In genomic region chr13:36421447-36421846, GRCh38 we compare ENCODE assay signal across 22 cellular contexts. TPM values are rescaled to one million over a fixed set of nuclear protein-coding genes. Genes with fewer than 3 reads are reported as not detected.
DNase-seq lines count a peak whose midpoint lies in the region; ATAC-seq, FAIRE-seq and TF ChIP-seq lines count a peak whose summit lies in the region.
"Had no signal": no experiment of that assay in that cellular context is flagged by ENCODE, and none has a peak within 500 bp of the region (broad histone marks: within the 10 kb centered on the region; RNA-seq: fewer than 3 reads in every experiment).

No MANE protein-coding gene starts in this region.

- no peak overlapping the region for H3K27ac Mint-ChIP-seq in activated CD8-positive, alpha-beta memory T cell treated with anti-CD3 and anti-CD28 coated beads, Interleukin-2, amount 10 ng/mL, durations not matched to agents 7 days and 5 days
- H3K27ac Mint-ChIP-seq in astrocyte (ENCODE audit: unreplicated experiment), result no peak overlapping the region
- H3K27ac Mint-ChIP-seq: activated CD4-positive, alpha-beta memory T cell treated with anti-CD3 and anti-CD28 coated beads for 36 hours; effector memory CD8-positive, alpha-beta T cell had no signal

- no peaks in the 10 kb centered on the region for H3K9me3 Mint-ChIP-seq in activated CD8-positive, alpha-beta memory T cell treated with anti-CD3 and anti-CD28 coated beads, Interleukin-2, amount 10 ng/mL, durations not matched to agents 7 days and 5 days (ENCODE audit: low read depth)
- H3K9me3 Mint-ChIP-seq in astrocyte (ENCODE audit: unreplicated experiment), result peaks cover 6% of the 10 kb centered on the region

- no peaks in the 10 kb centered on the region for H3K36me3 ChIP-seq in astrocyte (ENCODE audit: insufficient read depth, low read length)
- H3K36me3 ChIP-seq in parathyroid adenoma (ENCODE audit: control insufficient read depth, insufficient read depth, low read length), result no peaks in the 10 kb centered on the region
- H3K36me3 ChIP-seq in gastrocnemius medialis, result no peaks in the 10 kb centered on the region
- H3K36me3 ChIP-seq in kidney (ENCODE audit: control insufficient read depth in 1 of 2, insufficient read depth in 2 of 2, low read length in 2 of 2), result no peaks in the 10 kb centered on the region
- H3K36me3 ChIP-seq: cardiac muscle cell, MG63 had no signal

- in situ Hi-C loops in gastrocnemius medialis (cut with MboI; ENCODE audit: low sequenced_read_pairs in 4 of 4), result loop anchor here in 1 of 4 donors (25.0 kb wide), 1 partner anchor 316 kb away; no protein-coding TSS in a partner anchor

- H3K4me1 Mint-ChIP-seq in activated CD8-positive, alpha-beta memory T cell treated with anti-CD3 and anti-CD28 coated beads, Interleukin-2, amount 10 ng/mL, durations not matched to agents 7 days and 5 days, result peaks cover 28% of the 10 kb centered on the region
- H3K4me1 Mint-ChIP-seq in astrocyte (ENCODE audit: low read depth, unreplicated experiment), result peaks cover 27% of the 10 kb centered on the region

- peak; percentile 59 for ATAC-seq in activated CD8-positive, alpha-beta memory T cell treated with anti-CD3 and anti-CD28 coated beads, Interleukin-2, amount 10 ng/mL, durations not matched to agents 7 days and 5 days
- no peak for ATAC-seq in GM18498 (IDR thresholded peaks at IDR 0.05; ENCODE audit: unreplicated experiment)
- ATAC-seq in gastrocnemius medialis, result no peak
- ATAC-seq: A549; effector memory CD8-positive, alpha-beta T cell had no signal

- H3K27ac ChIP-seq in astrocyte (ENCODE audit: low read depth, low read length) (no peak overlapping the region), parathyroid adenoma (no peak overlapping the region), gastrocnemius medialis (no peak overlapping the region), kidney (ENCODE audit: low read depth in 2 of 2, low read length in 2 of 2) (no peak overlapping the region)
- H3K27ac ChIP-seq: A549, cardiac muscle cell had no signal

- no peak for DNase-seq in activated CD8-positive, alpha-beta memory T cell treated with anti-CD3 and anti-CD28 coated beads, Interleukin-2, amount 10 ng/mL, durations not matched to agents 7 days and 5 days
- DNase-seq in activated CD8-positive, alpha-beta memory T cell treated with anti-CD3 and anti-CD28 coated beads, Interleukin-2, amount 50 U/mL, for 4 hours, result no peak
- DNase-seq in NOMO-1 treated with dmso at 0.1 percent for 144 hours (lab: John Stamatoyannopoulos, UW; ENCODE audit: unreplicated experiment) (peak; percentile 40), astrocyte (ENCODE audit: low read depth) (peak; percentile 51), gastrocnemius medialis (no peak), kidney (no peak)
- DNase-seq: activated CD4-positive, alpha-beta memory T cell treated with anti-CD3 and anti-CD28 coated beads for 36 hours; activated effector memory CD4-positive, alpha-beta T cell treated with anti-CD3 and anti-CD28 coated beads, Interleukin-2, amount 50 U/mL, for 16 hours; Caco-2; effector memory CD8-positive, alpha-beta T cell; MG63; NCI-H2171; retina; SHP77; stimulated activated CD4-positive, alpha-beta T cell treated with anti-CD3 and anti-CD28 coated beads, Interleukin-1b, Interleukin-23, amount 100 ng/mL, for 48 hours had no signal

- TF ChIP-seq CTCF in astrocyte (IDR thresholded peaks at IDR 0.05; ENCODE audit: insufficient read depth, low read depth, low read length) (no peak), parathyroid adenoma (IDR thresholded peaks at IDR 0.05) (no peak), gastrocnemius medialis (IDR thresholded peaks at IDR 0.05 in 4 of 5, conservative IDR thresholded peaks at IDR 0.05 in 1 of 5) (no peak), kidney (IDR thresholded peaks at IDR 0.05; ENCODE audit: borderline replicate concordance, extremely low read depth, insufficient read depth) (no peak)

- H3K9ac ChIP-seq in astrocyte (ENCODE audit: low read length) (no peak overlapping the region), parathyroid adenoma (no peak overlapping the region), kidney (ENCODE audit: low read length in 2 of 2) (no peak overlapping the region)

- H2AFZ ChIP-seq in astrocyte (ENCODE audit: low read depth, low read length), result no peak overlapping the region
- H2AFZ ChIP-seq in parathyroid adenoma, result peak overlapping the region; percentile 38

- H3K27me3 Mint-ChIP-seq in activated CD8-positive, alpha-beta memory T cell treated with anti-CD3 and anti-CD28 coated beads, Interleukin-2, amount 10 ng/mL, durations not matched to agents 7 days and 5 days, result peaks cover 21% of the 10 kb centered on the region
- no peaks in the 10 kb centered on the region for H3K27me3 Mint-ChIP-seq in astrocyte (ENCODE audit: low read depth, unreplicated experiment)

- CTCF ChIA-PET in activated CD8-positive, alpha-beta memory T cell treated with anti-CD3 and anti-CD28 coated beads, Interleukin-2, amount 10 ng/mL, durations not matched to agents 7 days and 5 days (lab: Charles Lee), result interaction anchor here (1.0 to 2.1 kb wide), 4 partner anchors 30 to 315 kb away, joined by 4 to 8 read pairs (median 6); no protein-coding TSS in a partner anchor

- intact Hi-C loops in gastrocnemius medialis (cut with DNase I; ENCODE audit: low total_unique reads) (no loop called here), kidney (cut with DNase I) (loop anchor here (10.0 kb wide), 1 partner anchor 573 kb away; the partner anchor contains the start of gene ALG5)

- H4K20me1 ChIP-seq in astrocyte (ENCODE audit: insufficient read depth, low read length), result no peaks in the 10 kb centered on the region

- TF ChIP-seq POLR2A in gastrocnemius medialis (IDR thresholded peaks at IDR 0.05), result no peak

- no peaks in the 10 kb centered on the region for H3K27me3 ChIP-seq in astrocyte (ENCODE audit: insufficient read depth, low read length)
- no peaks in the 10 kb centered on the region for H3K27me3 ChIP-seq in parathyroid adenoma (ENCODE audit: control insufficient read depth, insufficient read depth, low read length)
- peaks cover 0 to 3% (median 0%) of the 10 kb centered on the region in 3 donors for H3K27me3 ChIP-seq in gastrocnemius medialis
- H3K27me3 ChIP-seq: cardiac muscle cell, MG63 had no signal

- FAIRE-seq in astrocyte (lab: Jason Lieb, UNC) (no peak), kidney (lab: Jason Lieb, UNC) (no peak)
- FAIRE-seq: A549, GM19239, HTR-8/SVneo had no signal

- H3K4me1 ChIP-seq in astrocyte (ENCODE audit: insufficient read depth, low read length), result peaks cover 20% of the 10 kb centered on the region
- H3K4me1 ChIP-seq in parathyroid adenoma, result peaks cover 7% of the 10 kb centered on the region
- H3K4me1 ChIP-seq in gastrocnemius medialis, result no peaks in the 10 kb centered on the region
- H3K4me1 ChIP-seq in kidney (ENCODE audit: control insufficient read depth in 1 of 2, insufficient read depth in 1 of 2, low read depth in 1 of 2, low read length in 2 of 2), result peaks cover 0 to 2% of the 10 kb centered on the region in 2 donors
- H3K4me1 ChIP-seq: A549, Caco-2 had no signal

- H3K9me3 ChIP-seq in astrocyte (ENCODE audit: insufficient read depth, low read depth, low read length), result peaks cover 5% of the 10 kb centered on the region
- H3K9me3 ChIP-seq in parathyroid adenoma (ENCODE audit: control insufficient read depth, low read length), result no peaks in the 10 kb centered on the region
- no peaks in the 10 kb centered on the region for H3K9me3 ChIP-seq in gastrocnemius medialis
- peaks cover 0 to 5% of the 10 kb centered on the region in 2 donors for H3K9me3 ChIP-seq in kidney (ENCODE audit: control insufficient read depth in 1 of 2, low read length in 2 of 2)
- H3K9me3 ChIP-seq: Caco-2 had no signal

- H3K4me2 ChIP-seq in astrocyte (ENCODE audit: low read length) (no peak overlapping the region), parathyroid adenoma (ENCODE audit: low read length) (no peak overlapping the region)
- H3K4me2 ChIP-seq: A549 had no signal

- H3K4me3 ChIP-seq in astrocyte (ENCODE audit: insufficient read depth, low read depth, low read length) (no peak overlapping the region), parathyroid adenoma (ENCODE audit: low read depth, low read length) (no peak overlapping the region), gastrocnemius medialis (no peak overlapping the region), kidney (ENCODE audit: low read length in 2 of 2) (no peak overlapping the region)
- H3K4me3 ChIP-seq: A549, cardiac muscle cell, lung, MG63 had no signal

- no peaks in the 10 kb centered on the region for H3K36me3 Mint-ChIP-seq in activated CD8-positive, alpha-beta memory T cell treated with anti-CD3 and anti-CD28 coated beads, Interleukin-2, amount 10 ng/mL, durations not matched to agents 7 days and 5 days
- H3K36me3 Mint-ChIP-seq in astrocyte (ENCODE audit: low read depth, unreplicated experiment), result no peaks in the 10 kb centered on the region
- H3K36me3 Mint-ChIP-seq: activated CD4-positive, alpha-beta memory T cell treated with anti-CD3 and anti-CD28 coated beads for 36 hours had no signal

- no peak overlapping the region for H3K4me3 Mint-ChIP-seq in activated CD8-positive, alpha-beta memory T cell treated with anti-CD3 and anti-CD28 coated beads, Interleukin-2, amount 10 ng/mL, durations not matched to agents 7 days and 5 days
- H3K4me3 Mint-ChIP-seq in astrocyte (ENCODE audit: unreplicated experiment), result no peak overlapping the region
- H3K4me3 Mint-ChIP-seq: activated CD4-positive, alpha-beta memory T cell treated with anti-CD3 and anti-CD28 coated beads for 36 hours; effector memory CD8-positive, alpha-beta T cell had no signal

- H3K79me2 ChIP-seq in astrocyte (ENCODE audit: insufficient read depth, low read length) (no peaks in the 10 kb centered on the region), parathyroid adenoma (no peaks in the 10 kb centered on the region)

RNA-seq across cellular contexts. Expression of gene CCNA1, which starts 10.8 kb away (rescaled TPM):
- 1 to 10 TPM; 3.8 to 4.3 TPM for total RNA-seq in activated CD8-positive, alpha-beta memory T cell treated with anti-CD3 and anti-CD28 coated beads, Interleukin-2, amount 10 ng/mL, durations not matched to agents 7 days and 5 days
- total RNA-seq in astrocyte (0.70 and 0.91 TPM in 2 replicates), gastrocnemius medialis (under 1 TPM in 3 of 4 donors, not detected in 1; 0.58 to 0.98 (median 0.85) TPM), kidney (0.98 TPM)
- polyA plus RNA-seq in kidney (ENCODE audit: insufficient read depth, low read depth, low replicate concordance), result 0.54 TPM
- total RNA-seq: Caco-2 had no signal

Comparison
In these comparisons a context has a peak if more than half of its experiments do, and no peak if none do; other contexts are left out.
1. DNase-seq: peak in NOMO-1 treated with dmso at 0.1 percent for 144 hours (single experiment) and astrocyte (single experiment); none in activated CD8-positive, alpha-beta memory T cell treated with anti-CD3 and anti-CD28 coated beads, Interleukin-2, amount 10 ng/mL, durations not matched to agents 7 days and 5 days (single experiment), activated CD8-positive, alpha-beta memory T cell treated with anti-CD3 and anti-CD28 coated beads, Interleukin-2, amount 50 U/mL, for 4 hours (single experiment), gastrocnemius medialis (0 of 2) and kidney (single experiment).